In genomic region chr16:2115591-2115973, GRCh38 we compare ENCODE assay signal across 34 cellular contexts.
"Had no signal": no experiment of that assay in that cellular context is flagged by ENCODE, and none has a peak within 500 bp of the region (broad histone marks: within the 10 kb centered on the region; RNA-seq: fewer than 3 reads in every experiment).

No MANE protein-coding gene starts in this region.

- H3K27me3 ChIP-seq: MG63 had no signal

- H3K27ac ChIP-seq: KMS-11 had no signal

- DNase-seq: Karpas-422, Kasumi-1, MG63, MM.1S, MV-4-11, NCI-H1048, NCI-H1092, NCI-H1092 treated with DMSO at 0.1 percent for 48 hours, NCI-H1105, NCI-H1105 treated with DMSO at 0.1 percent for 48 hours, NCI-H1417, NCI-H1417 treated with DMSO at 0.1 percent for 48 hours, NCI-H1436, NCI-H1436 treated with DMSO at 0.1 percent for 48 hours, NCI-H146, NCI-H1694, NCI-H1694 treated with DMSO at 0.1 percent for 48 hours, NCI-H187, NCI-H187 treated with DMSO at 0.1 percent for 48 hours, NCI-H1930, NCI-H2029, NCI-H2029 treated with DMSO at 0.1 percent for 48 hours, NCI-H2081, NCI-H2081 treated with DMSO at 0.1 percent for 48 hours, NCI-H2107, NCI-H2171, NCI-H2171 treated with DMSO at 0.1 percent for 48 hours, NCI-H2227 treated with DMSO at 0.1 percent for 48 hours, NCI-H226, NCI-H345, NCI-H446, NCI-H446 treated with DMSO at 0.1 percent for 48 hours, NCI-H510A had no signal

- H3K9me3 ChIP-seq: MG63 had no signal

- H3K4me3 ChIP-seq: MG63 had no signal

- H3K4me2 ChIP-seq: KMS-11 had no signal

- H3K9ac ChIP-seq: KMS-11 had no signal
